8 cellular contexts compared by ENCODE assay signal in genomic region chr6:26286168-26286854, GRCh38.
DNase-seq lines count a peak whose midpoint lies in the region; ATAC-seq and TF ChIP-seq lines count a peak whose summit lies in the region.

No MANE protein-coding gene starts in this region.

- H3K9me3 ChIP-seq in HCT116 (ENCODE audit: control insufficient read depth in 1 of 2, insufficient read depth in 1 of 2, low read depth in 1 of 2, low read length in 2 of 2) (peaks cover 4 to 10% of the 10 kb centered on the region in 2 experiments; a peak in 3 of 4 replicates), lower lobe of right lung (peaks cover 5% of the 10 kb centered on the region)

- RAD21 ChIA-PET in HCT116 (lab: Charles Lee; ENCODE audit: low non-redundant PET in 1 of 2, low total read pairs in 2 of 2, uncharacterized antibody in 2 of 2, unreplicated experiment in 2 of 2), result no interaction called here

- TF ChIP-seq POLR2A in HCT116 (IDR thresholded peaks at IDR 0.05; ENCODE audit: borderline replicate concordance, extremely low read depth, insufficient read depth, insufficient read length), result no peak

- peaks cover 17% of the 10 kb centered on the region for H3K4me1 Mint-ChIP-seq in dendritic cell treated with granulocyte-macrophage colony-stimulating factor and Interleukin-4, amounts not matched to agents 40 ng/mL and 50 ng/mL, for 4 days (ENCODE audit: low read depth)

- H2AFZ ChIP-seq in HCT116 (ENCODE audit: low read depth, low read length, poor library complexity, severe bottlenecking), result no peak overlapping the region

- no peaks in the 10 kb centered on the region for H3K79me2 ChIP-seq in HCT116 (ENCODE audit: insufficient read depth, low read length)

- 0 out of 2 replicates have a peak, but pooled peaks have one; percentile 9 for TF ChIP-seq RAD21 in HCT116 (IDR thresholded peaks at IDR 0.05; ENCODE audit: low read depth)

- no peaks in the 10 kb centered on the region for H4K20me1 ChIP-seq in HCT116 (ENCODE audit: insufficient read depth)

- DNase-seq in AG04449 (ENCODE audit: low read depth, low spot score), result no peak
- no peak for DNase-seq in HCT116 (ENCODE audit: low read depth, low spot score)
- peak; percentile 44 for DNase-seq in NCI-H526 treated with DMSO at 0.1 percent for 48 hours (lab: John Stamatoyannopoulos, UW)
- DNase-seq in activated CD4-positive, alpha-beta T cell treated with anti-CD3 and anti-CD28 coated beads, Interleukin-2, amount 50 U/mL, for 1 hour, result peak; percentile 78
- DNase-seq in lower lobe of right lung, result peak; percentile 62
- peak; percentile 48 to 60 (median 59) for DNase-seq in stimulated activated CD4-positive, alpha-beta T cell treated with anti-CD3 and anti-CD28 coated beads, TNF-alpha, amount 100 ng/mL, for 24 hours (ENCODE audit: low read depth in 3 of 3)
- no peak for DNase-seq in HuH-7 (ENCODE audit: low spot score)

- peaks cover 20% of the 10 kb centered on the region for H3K9me3 Mint-ChIP-seq in dendritic cell treated with granulocyte-macrophage colony-stimulating factor and Interleukin-4, amounts not matched to agents 40 ng/mL and 50 ng/mL, for 4 days

- peak overlapping the region; percentile 77 for H3K4me3 Mint-ChIP-seq in dendritic cell treated with granulocyte-macrophage colony-stimulating factor and Interleukin-4, amounts not matched to agents 40 ng/mL and 50 ng/mL, for 4 days

- intact Hi-C loops in HCT116 (cut with micrococcal nuclease), result no loop called here
- intact Hi-C loops in dendritic cell treated with granulocyte-macrophage colony-stimulating factor and Interleukin-4, amounts not matched to agents 40 ng/mL and 50 ng/mL, for 4 days (cut with micrococcal nuclease), result no loop called here
- intact Hi-C loops in lower lobe of right lung (cut with DNase I), result no loop called here

- no peaks in the 10 kb centered on the region for H3K36me3 ChIP-seq in HCT116 (ENCODE audit: control insufficient read depth in 1 of 2, insufficient read depth in 2 of 2, low read length in 2 of 2)
- H3K36me3 ChIP-seq in lower lobe of right lung, result no peaks in the 10 kb centered on the region

- H3K4me2 ChIP-seq in HCT116 (ENCODE audit: low read length), result peak overlapping the region; percentile 81

- H3K27ac Mint-ChIP-seq in dendritic cell treated with granulocyte-macrophage colony-stimulating factor and Interleukin-4, amounts not matched to agents 40 ng/mL and 50 ng/mL, for 4 days, result peak overlapping the region; percentile 98

- peaks cover 18% of the 10 kb centered on the region for H3K36me3 Mint-ChIP-seq in dendritic cell treated with granulocyte-macrophage colony-stimulating factor and Interleukin-4, amounts not matched to agents 40 ng/mL and 50 ng/mL, for 4 days (ENCODE audit: low read depth)

- ATAC-seq in HCT116 (peak; percentile 58), lower lobe of right lung (peak; percentile 79 to 86)

- H3K27me3 ChIP-seq in HCT116 (ENCODE audit: insufficient read depth, low read length) (no peaks in the 10 kb centered on the region), lower lobe of right lung (ENCODE audit: low read depth) (no peaks in the 10 kb centered on the region)

- H3K4me3 ChIP-seq in AG04449 (ENCODE audit: low read depth, low read length), result peak overlapping the region; percentile 90
- peak overlapping the region; percentile 44 to 56 for H3K4me3 ChIP-seq in HCT116 (replicated peaks in 1 of 2; ENCODE audit: low read depth in 1 of 2, low read length in 2 of 2)
- H3K4me3 ChIP-seq in lower lobe of right lung, result peak overlapping the region; percentile 65

- POLR2A ChIA-PET in AG04449 (lab: Yijun Ruan, JAX), result interaction anchor here (0.6 to 3.1 kb wide), 4 partner anchors 13 to 103 kb away, joined by 3 to 42 read pairs (median 3); a partner anchor contains a TSS
- POLR2A ChIA-PET in HCT116 (lab: Charles Lee), result interaction anchor here (0.9 to 2.1 kb wide), 3 partner anchors 81 to 265 kb away, joined by 4 to 12 read pairs (median 4); a partner anchor contains a TSS

- peaks cover 1% of the 10 kb centered on the region for H3K27me3 Mint-ChIP-seq in dendritic cell treated with granulocyte-macrophage colony-stimulating factor and Interleukin-4, amounts not matched to agents 40 ng/mL and 50 ng/mL, for 4 days

- CTCF ChIA-PET in AG04449 (lab: Yijun Ruan, JAX) (interaction anchor here (1.0 to 2.3 kb wide), 3 partner anchors 22 to 309 kb away, joined by 3 to 8 read pairs (median 6); no protein-coding TSS in a partner anchor), HCT116 (lab: Charles Lee) (no interaction called here)

- no peaks in the 10 kb centered on the region for H3K9me2 ChIP-seq in HCT116 (ENCODE audit: insufficient read depth)

- H3K9ac ChIP-seq in HCT116 (ENCODE audit: low read length), result peak overlapping the region; percentile 68

- H3K27ac ChIP-seq in HCT116 (ENCODE audit: low read depth, low read length), result peak overlapping the region; percentile 77
- H3K27ac ChIP-seq in lower lobe of right lung, result peak overlapping the region; percentile 92

- H3K4me1 ChIP-seq in HCT116 (ENCODE audit: control insufficient read depth in 1 of 2, insufficient read depth in 2 of 2, low read length in 2 of 2) (peaks cover 2 to 17% of the 10 kb centered on the region in 2 experiments; a peak in 3 of 4 replicates), lower lobe of right lung (peaks cover 9% of the 10 kb centered on the region)

- no TSS peak for BruUV-seq in HCT116 (replicated peaks; lab: Mats Ljungman, UMichigan)

- TF ChIP-seq CTCF in AG04449 (IDR thresholded peaks at IDR 0.05; ENCODE audit: insufficient read depth, low read length, missing control alignments), result no peak
- no peak for TF ChIP-seq CTCF in HCT116 (IDR thresholded peaks at IDR 0.05 in 2 of 3, conservative IDR thresholded peaks at IDR 0.05 in 1 of 3; ENCODE audit: borderline replicate concordance in 1 of 3, insufficient read depth in 1 of 3, low read depth in 2 of 3, low read length in 2 of 3)
- TF ChIP-seq CTCF in lower lobe of right lung (IDR thresholded peaks at IDR 0.05), result no peak

TF ChIP-seq in HCT116, 20 proteins besides CTCF, POLR2A, EP300 and RAD21:
- TF ChIP-seq SIN3A (IDR thresholded peaks at IDR 0.05; ENCODE audit: low read depth), result peak; percentile 17; the same call in 1 of the 2 replicates
- TF ChIP-seq YY1 (IDR thresholded peaks at IDR 0.05; ENCODE audit: extremely low read depth, insufficient replicate concordance, low read depth, low read length), result peak; percentile 54
- peak; percentile 95 for TF ChIP-seq ATF3 (IDR thresholded peaks at IDR 0.05)
- no peak; the same call in 1 of the 2 replicates for TF ChIP-seq MAX (IDR thresholded peaks at IDR 0.05)
- TF ChIP-seq FOSL1 (IDR thresholded peaks at IDR 0.05; ENCODE audit: low read depth), result no peak
- peak; percentile 45 for TF ChIP-seq ZBTB33 (IDR thresholded peaks at IDR 0.05; ENCODE audit: extremely low read depth, insufficient replicate concordance, low read length)
- TF ChIP-seq CBX3 (IDR thresholded peaks at IDR 0.05; ENCODE audit: low read depth), result peak; percentile 82; the same call in 1 of the 2 replicates

Comparison
In these comparisons a context has a peak if more than half of its experiments do, and no peak if none do; other contexts are left out.
1. DNase-seq: peak in NCI-H526 treated with DMSO at 0.1 percent for 48 hours (single experiment), activated CD4-positive, alpha-beta T cell treated with anti-CD3 and anti-CD28 coated beads, Interleukin-2, amount 50 U/mL, for 1 hour (single experiment), lower lobe of right lung (single experiment) and stimulated activated CD4-positive, alpha-beta T cell treated with anti-CD3 and anti-CD28 coated beads, TNF-alpha, amount 100 ng/mL, for 24 hours (3 of 3); none in AG04449 (single experiment), HCT116 (single experiment) and HuH-7 (single experiment).
2. Peak in every context shown above with its lines, with median percentiles within 50 percentile points of each other: H3K4me3 ChIP-seq.